In genomic region chr2:217948897-217949296, GRCh38 we compare ENCODE assay signal across 18 cellular contexts. TPM values are rescaled to one million over a fixed set of nuclear protein-coding genes. Genes with fewer than 3 reads are reported as not detected.
DNase-seq lines count a peak whose midpoint lies in the region; ATAC-seq and TF ChIP-seq lines count a peak whose summit lies in the region.
"Had no signal": no experiment of that assay in that cellular context is flagged by ENCODE, and none has a peak within 500 bp of the region (broad histone marks: within the 10 kb centered on the region; RNA-seq: fewer than 3 reads in every experiment).

No MANE protein-coding gene starts in this region.

- TF ChIP-seq CTCF in natural killer cell (IDR thresholded peaks at IDR 0.05) (no peak), nephron (IDR thresholded peaks at IDR 0.05; ENCODE audit: unreplicated experiment in 3 of 3) (no peak)

- DNase-seq in natural killer cell treated with Interleukin-12 subunit alpha and Interleukin-12 subunit beta and Interleukin-15 and Interleukin-18, amount 100 ng/mL, for 72 hours (ENCODE audit: low spot score) = peak; percentile 52
- DNase-seq in natural killer cell = no peak
- DNase-seq in AG20443 (ENCODE audit: low spot score) = no peak
- no peak for DNase-seq in NCI-H2196 treated with DMSO at 0.1 percent for 48 hours (lab: John Stamatoyannopoulos, UW; ENCODE audit: unreplicated experiment)
- no peak for DNase-seq in NK-92 (lab: John Stamatoyannopoulos, UW; ENCODE audit: unreplicated experiment)
- DNase-seq in HK-2 (ENCODE audit: unreplicated experiment) = no peak
- DNase-seq: AML-193, DMS 273 treated with DMSO at 0.1 percent for 48 hours, GOT3, NCI-H1436 treated with DMSO at 0.1 percent for 48 hours, NCI-H2029 treated with DMSO at 0.1 percent for 48 hours, NCI-H2171 treated with DMSO at 0.1 percent for 48 hours, NCI-H510A, NCI-H82 had no signal

- H3K4me3 Mint-ChIP-seq in natural killer cell treated with Interleukin-12 subunit alpha and Interleukin-12 subunit beta and Interleukin-15 and Interleukin-18, amount 100 ng/mL, for 72 hours = no peak overlapping the region
- no peak overlapping the region for H3K4me3 Mint-ChIP-seq in natural killer cell
- H3K4me3 Mint-ChIP-seq in nephron = no peak overlapping the region
- H3K4me3 Mint-ChIP-seq: CD14-positive monocyte had no signal

- H3K27me3 ChIP-seq in stomach smooth muscle (ENCODE audit: control insufficient read depth in 1 of 2, insufficient read depth in 2 of 2, low read length in 2 of 2) = no peaks in the 10 kb centered on the region

- no peaks in the 10 kb centered on the region for H3K36me3 ChIP-seq in stomach smooth muscle (ENCODE audit: control insufficient read depth in 2 of 2, insufficient read depth in 2 of 2, low read length in 2 of 2)

- no peak overlapping the region for H3K4me3 ChIP-seq in stomach smooth muscle (ENCODE audit: low read length in 2 of 2)

- no peak for ATAC-seq in natural killer cell treated with Interleukin-12 subunit alpha and Interleukin-12 subunit beta and Interleukin-15 and Interleukin-18, amount 100 ng/mL, for 72 hours
- ATAC-seq in natural killer cell = no peak

- H3K27me3 Mint-ChIP-seq in natural killer cell treated with Interleukin-12 subunit alpha and Interleukin-12 subunit beta and Interleukin-15 and Interleukin-18, amount 100 ng/mL, for 72 hours = peaks cover 21 to 41% of the 10 kb centered on the region in 2 donors
- H3K27me3 Mint-ChIP-seq in natural killer cell (ENCODE audit: low read depth in 2 of 2) (peaks cover 12 to 18% of the 10 kb centered on the region in 2 donors), nephron (ENCODE audit: low read depth) (no peaks in the 10 kb centered on the region)

- peak overlapping the region in 1 of 2 donors; percentile 23 for H3K9ac ChIP-seq in stomach smooth muscle (ENCODE audit: low read length in 2 of 2)
- H3K9ac ChIP-seq: KMS-11 had no signal

- H3K36me3 Mint-ChIP-seq in natural killer cell treated with Interleukin-12 subunit alpha and Interleukin-12 subunit beta and Interleukin-15 and Interleukin-18, amount 100 ng/mL, for 72 hours = no peaks in the 10 kb centered on the region
- no peaks in the 10 kb centered on the region for H3K36me3 Mint-ChIP-seq in natural killer cell
- H3K36me3 Mint-ChIP-seq in nephron (ENCODE audit: low read depth) = no peaks in the 10 kb centered on the region

- H3K27ac Mint-ChIP-seq in natural killer cell treated with Interleukin-12 subunit alpha and Interleukin-12 subunit beta and Interleukin-15 and Interleukin-18, amount 100 ng/mL, for 72 hours = no peak overlapping the region
- H3K27ac Mint-ChIP-seq in natural killer cell (no peak overlapping the region), nephron (peak overlapping the region in 2 of 3 experiments; percentile 42 to 65)

- H3K9me3 Mint-ChIP-seq in natural killer cell treated with Interleukin-12 subunit alpha and Interleukin-12 subunit beta and Interleukin-15 and Interleukin-18, amount 100 ng/mL, for 72 hours = no peaks in the 10 kb centered on the region
- no peaks in the 10 kb centered on the region for H3K9me3 Mint-ChIP-seq in natural killer cell
- no peaks in the 10 kb centered on the region for H3K9me3 Mint-ChIP-seq in nephron
- H3K9me3 Mint-ChIP-seq: CD14-positive monocyte had no signal

- H3K9me3 ChIP-seq in stomach smooth muscle (ENCODE audit: control insufficient read depth in 2 of 2, low read length in 2 of 2) = no peaks in the 10 kb centered on the region

- intact Hi-C loops in natural killer cell (cut with micrococcal nuclease) = no loop called here

- H3K4me1 ChIP-seq in stomach smooth muscle (ENCODE audit: control insufficient read depth, insufficient read depth, low read length) = peaks cover 87% of the 10 kb centered on the region

- no peaks in the 10 kb centered on the region for H3K4me1 Mint-ChIP-seq in natural killer cell treated with Interleukin-12 subunit alpha and Interleukin-12 subunit beta and Interleukin-15 and Interleukin-18, amount 100 ng/mL, for 72 hours (ENCODE audit: low read depth in 2 of 2)
- no peaks in the 10 kb centered on the region for H3K4me1 Mint-ChIP-seq in natural killer cell
- H3K4me1 Mint-ChIP-seq in nephron = peaks cover 86% of the 10 kb centered on the region

- H3K27ac ChIP-seq in stomach smooth muscle (ENCODE audit: low read length) = peak overlapping the region; percentile 46
- H3K27ac ChIP-seq: KMS-11 had no signal

RNA-seq across cellular contexts. Expression of gene TNS1, which starts 53.9 kb away (rescaled TPM):
- 1 to 10 TPM in 1 of 2 donors, under 1 TPM in 1; 0.29 to 2.1 TPM for total RNA-seq in natural killer cell treated with Interleukin-12 subunit alpha and Interleukin-12 subunit beta and Interleukin-15 and Interleukin-18, amount 100 ng/mL, for 72 hours
- 1 to 10 TPM; 1.1 to 3.0 (median 2.1) TPM for total RNA-seq in natural killer cell

Comparison
In these comparisons a context has a peak if more than half of its experiments do, and no peak if none do; other contexts are left out.
1. H3K27ac Mint-ChIP-seq: peak in nephron (2 of 3); none in natural killer cell treated with Interleukin-12 subunit alpha and Interleukin-12 subunit beta and Interleukin-15 and Interleukin-18, amount 100 ng/mL, for 72 hours (0 of 2) and natural killer cell (0 of 2).